ENCODE assay signal across 26 cellular contexts in genomic region chr10:126229701-126230100, GRCh38.
"Had no signal": no experiment of that assay in that cellular context is flagged by ENCODE, and none has a peak within 500 bp of the region (broad histone marks: within the 10 kb centered on the region; RNA-seq: fewer than 3 reads in every experiment).

No MANE protein-coding gene starts in this region.

- H3K27ac Mint-ChIP-seq: endodermal cell; memory B cell; mesothelial cell of epicardium; natural killer cell treated with Interleukin-12 subunit alpha and Interleukin-12 subunit beta and Interleukin-15 and Interleukin-18, amount 100 ng/mL, for 72 hours; neural progenitor cell; stimulated activated naive B cell treated with anti-CD40 and anti-IgM and Interleukin-4, amounts not matched to agents 10 μg/mL and 1 μg/mL and 100 μg/mL, for 72 hours; stimulated activated naive CD8-positive, alpha-beta T cell treated with anti-CD3 and anti-CD28 coated beads, Interleukin-15, amount 100 ng/mL, for 72 hours; type B pancreatic cell had no signal

- H3K27me3 ChIP-seq: neural progenitor cell had no signal

- H3K79me2 ChIP-seq: parathyroid adenoma had no signal

- H3K4me3 ChIP-seq: coronary artery, heart right ventricle, left ventricle myocardium inferior, lower lobe of right lung, neural progenitor cell, psoas muscle, spleen, thoracic aorta had no signal

- H3K4me2 ChIP-seq: neural progenitor cell had no signal

- H3K4me1 Mint-ChIP-seq: stimulated activated naive B cell treated with anti-CD40 and anti-IgM and Interleukin-4, amounts not matched to agents 10 μg/mL and 1 μg/mL and 100 μg/mL, for 72 hours; stimulated activated naive CD8-positive, alpha-beta T cell treated with anti-CD3 and anti-CD28 coated beads, Interleukin-15, amount 100 ng/mL, for 72 hours had no signal

- DNase-seq: effector CD4-positive, alpha-beta T cell; endodermal cell; erythroblast; foreskin melanocyte; heart right ventricle; left ventricle myocardium inferior; lower lobe of right lung; nucleus accumbens; psoas muscle; spleen; stimulated activated CD4-positive, alpha-beta T cell treated with anti-CD3 and anti-CD28 coated beads, Interleukin-15, amount 100 ng/mL, for 24 hours; stimulated activated CD4-positive, alpha-beta T cell treated with anti-CD3 and anti-CD28 coated beads, Interleukin-1b, Interleukin-23, amount 100 ng/mL, for 48 hours; stimulated activated CD4-positive, alpha-beta T cell treated with anti-CD3 and anti-CD28 coated beads, Interleukin-4, amount 100 ng/mL, for 24 hours; stimulated activated naive B cell treated with anti-CD40 and anti-IgM and Interleukin-4, amounts not matched to agents 10 μg/mL and 1 μg/mL and 100 μg/mL, for 72 hours; stimulated activated naive CD8-positive, alpha-beta T cell treated with anti-CD3 and anti-CD28 coated beads, Interleukin-15, amount 100 ng/mL, for 72 hours had no signal

- H3K36me3 Mint-ChIP-seq: memory B cell; mesothelial cell of epicardium; natural killer cell treated with Interleukin-12 subunit alpha and Interleukin-12 subunit beta and Interleukin-15 and Interleukin-18, amount 100 ng/mL, for 72 hours; neural progenitor cell; stimulated activated naive B cell treated with anti-CD40 and anti-IgM and Interleukin-4, amounts not matched to agents 10 μg/mL and 1 μg/mL and 100 μg/mL, for 72 hours; type B pancreatic cell had no signal

- FAIRE-seq: endothelial cell of umbilical vein, keratinocyte, urothelium cell line had no signal

- H3K4me3 Mint-ChIP-seq: endodermal cell; memory B cell; mesothelial cell of epicardium; natural killer cell treated with Interleukin-12 subunit alpha and Interleukin-12 subunit beta and Interleukin-15 and Interleukin-18, amount 100 ng/mL, for 72 hours; neural progenitor cell; stimulated activated naive B cell treated with anti-CD40 and anti-IgM and Interleukin-4, amounts not matched to agents 10 μg/mL and 1 μg/mL and 100 μg/mL, for 72 hours; stimulated activated naive CD8-positive, alpha-beta T cell treated with anti-CD3 and anti-CD28 coated beads, Interleukin-15, amount 100 ng/mL, for 72 hours; type B pancreatic cell had no signal

- H2AFZ ChIP-seq: parathyroid adenoma had no signal

- H3K27ac ChIP-seq: coronary artery, heart right ventricle, left ventricle myocardium inferior, lower lobe of right lung, neural progenitor cell, parathyroid adenoma, psoas muscle, spleen, thoracic aorta had no signal

- H3K9ac ChIP-seq: neural progenitor cell, parathyroid adenoma had no signal

- H3K9me3 ChIP-seq: heart right ventricle, left ventricle myocardium inferior, lower lobe of right lung, psoas muscle, spleen, thoracic aorta had no signal

- H3K9me3 Mint-ChIP-seq: endodermal cell; memory B cell; mesothelial cell of epicardium; natural killer cell treated with Interleukin-12 subunit alpha and Interleukin-12 subunit beta and Interleukin-15 and Interleukin-18, amount 100 ng/mL, for 72 hours; neural progenitor cell; stimulated activated naive B cell treated with anti-CD40 and anti-IgM and Interleukin-4, amounts not matched to agents 10 μg/mL and 1 μg/mL and 100 μg/mL, for 72 hours; type B pancreatic cell had no signal

- H3K36me3 ChIP-seq: heart right ventricle, left ventricle myocardium inferior, lower lobe of right lung, neural progenitor cell, spleen, thoracic aorta had no signal

- H3K4me1 ChIP-seq: lower lobe of right lung, parathyroid adenoma, psoas muscle, spleen had no signal
